ENCODE assay signal across 11 cellular contexts in genomic region chr18:49177812-49178211, GRCh38.
DNase-seq lines count a peak whose midpoint lies in the region; ATAC-seq, FAIRE-seq and TF ChIP-seq lines count a peak whose summit lies in the region.
"Had no signal": no experiment of that assay in that cellular context is flagged by ENCODE, and none has a peak within 500 bp of the region (broad histone marks: within the 10 kb centered on the region; RNA-seq: fewer than 3 reads in every experiment).

No MANE protein-coding gene starts in this region.

- H3K27ac ChIP-seq in A549 = peak overlapping the region in 1 of 2 experiments; percentile 51; a peak in 2 of 6 replicates

- TF ChIP-seq CTCF in A549 (IDR thresholded peaks at IDR 0.05) (no peak), GM10266 (IDR thresholded peaks at IDR 0.05; ENCODE audit: control insufficient read depth, insufficient read depth, low read depth, missing control alignments) (no peak)

- FAIRE-seq in A549 (lab: Jason Lieb, UNC) (no peak), GM12891 (lab: Jason Lieb, UNC) (peak; percentile 23)

- CTCF ChIA-PET in A549 (lab: Yijun Ruan, JAX) = interaction anchor here (0.6 to 1.4 kb wide), 5 partner anchors 11 to 698 kb away, joined by 3 to 4 read pairs (median 3); no protein-coding TSS in a partner anchor

- H3K4me3 ChIP-seq in A549 = no peak overlapping the region
- H3K4me3 ChIP-seq: GM23338 had no signal

- DNase-seq in A549 (ENCODE audit: low read depth in 1 of 2, low spot score in 1 of 2) (peak in 1 of 2 experiments; percentile 2), GM12891 (ENCODE audit: insufficient read length, low spot score) (no peak), SW480 (ENCODE audit: low spot score) (peak; percentile 47), fibroblast of peridontal ligament (ENCODE audit: extremely low read depth) (peak; percentile 87), HuH-7.5 (ENCODE audit: low spot score) (no peak), GM10266 (ENCODE audit: extremely low spot score) (no peak)
- DNase-seq: Calu3, midbrain had no signal

- H3K9me3 ChIP-seq in A549 = no peaks in the 10 kb centered on the region

- POLR2A ChIA-PET in A549 (lab: Yijun Ruan, JAX) = interaction anchor here (0.8 kb wide), 1 partner anchor 226 kb away, joined by 3 read pairs; no protein-coding TSS in a partner anchor

- WGBS in A549 (ENCODE audit: missing lambda C conversion rate) = 27% methylated on average over 1 of the region's 1 CpG

- peak overlapping the region; percentile 50 for H3K4me2 ChIP-seq in A549
- H3K4me2 ChIP-seq: GM23338 had no signal

- TF ChIP-seq POLR2A in A549 (IDR thresholded peaks at IDR 0.05; ENCODE audit: low read length) = no peak
- no peak for TF ChIP-seq POLR2A in GM12891 (IDR thresholded peaks at IDR 0.05; ENCODE audit: low read depth, low read length)

- no peak for TF ChIP-seq RAD21 in A549 (conservative IDR thresholded peaks at IDR 0.05 in 1 of 2, IDR thresholded peaks at IDR 0.05 in 1 of 2)

- H3K4me1 ChIP-seq in A549 = peaks cover 17% of the 10 kb centered on the region

- no peak for TF ChIP-seq EP300 in A549 (IDR thresholded peaks at IDR 0.05)

- ATAC-seq in A549 = no peak
- no peak for ATAC-seq in HG02571 (IDR thresholded peaks at IDR 0.05; ENCODE audit: unreplicated experiment)
- ATAC-seq in HG02852 (IDR thresholded peaks at IDR 0.05; ENCODE audit: unreplicated experiment) = no peak
- ATAC-seq: GM23338 had no signal

TF ChIP-seq in A549, 52 proteins besides CTCF, POLR2A, EP300 and RAD21:
- TF ChIP-seq NFE2L2 (conservative IDR thresholded peaks at IDR 0.05; ENCODE audit: low read length) = no peak
- TF ChIP-seq USF2 (IDR thresholded peaks at IDR 0.05) = no peak
- TF ChIP-seq KDM1A (IDR thresholded peaks at IDR 0.05; ENCODE audit: low read depth) = no peak

TF ChIP-seq in GM12891, 5 proteins besides CTCF, POLR2A, EP300 and RAD21:
- TF ChIP-seq POU2F2 (IDR thresholded peaks at IDR 0.05; ENCODE audit: low read depth, low read length) (no peak), POLR2AphosphoS5 (IDR thresholded peaks at IDR 0.05; ENCODE audit: low read depth, low read length) (no peak), PAX5 (IDR thresholded peaks at IDR 0.05; ENCODE audit: insufficient read depth, low read length, severe bottlenecking) (no peak), SPI1 (IDR thresholded peaks at IDR 0.05; ENCODE audit: low read depth, low read length) (no peak), TAF1 (IDR thresholded peaks at IDR 0.05; ENCODE audit: low read depth, low read length) (no peak)
TF ChIP-seq in GM12891: peak in this region for 0.

Comparison
In these comparisons a context has a peak if more than half of its experiments do, and no peak if none do; other contexts are left out.
1. DNase-seq: peak in SW480 (single experiment) and fibroblast of peridontal ligament (single experiment); none in GM12891 (single experiment), HuH-7.5 (single experiment) and GM10266 (single experiment).